1 cellular context compared by ENCODE assay signal in genomic region chr15:71747128-71748083, GRCh38.
TF ChIP-seq lines count a peak whose summit lies in the region.

No MANE protein-coding gene starts in this region.

TF ChIP-seq in HEK293, 187 proteins besides CTCF, POLR2A, EP300 and RAD21 (continued from another document):
- peak; percentile 27; the same call in 1 of the 2 replicates for TF ChIP-seq PATZ1 (tag by site-specific recombination; IDR thresholded peaks at IDR 0.05)
- peak; percentile 89; the same call in 1 of the 2 replicates for TF ChIP-seq ZNF324 (tag by site-specific recombination; IDR thresholded peaks at IDR 0.05)
- no peak for TF ChIP-seq ZNF791 (tag by site-specific recombination; IDR thresholded peaks at IDR 0.05)
- TF ChIP-seq ZIC2 (tag by site-specific recombination; IDR thresholded peaks at IDR 0.05) = peak; percentile 66
- TF ChIP-seq ZNF366 (tag by site-specific recombination; conservative IDR thresholded peaks at IDR 0.05) = peak; percentile 85
- no peak for TF ChIP-seq ZNF521 (tag by site-specific recombination; IDR thresholded peaks at IDR 0.05)
- TF ChIP-seq ZFP3 (tag by site-specific recombination; IDR thresholded peaks at IDR 0.05; ENCODE audit: low read depth) = no peak
- peak; percentile 55 for TF ChIP-seq KLF10 (tag by site-specific recombination; IDR thresholded peaks at IDR 0.05)
- no peak for TF ChIP-seq SP2 (tag by site-specific recombination; IDR thresholded peaks at IDR 0.05)
- peak; percentile 76 for TF ChIP-seq OSR2 (tag by site-specific recombination; IDR thresholded peaks at IDR 0.05)
- TF ChIP-seq SP7 (tag by site-specific recombination; IDR thresholded peaks at IDR 0.05) = peak; percentile 84
- no peak for TF ChIP-seq KLF9 (tag by site-specific recombination; IDR thresholded peaks at IDR 0.05; ENCODE audit: low read depth)
- no peak for TF ChIP-seq SETDB1 (IDR thresholded peaks at IDR 0.05; ENCODE audit: insufficient read length, low read length)
- TF ChIP-seq ZNF416 (tag by site-specific recombination; IDR thresholded peaks at IDR 0.05) = no peak
- no peak for TF ChIP-seq MEIS1 (CRISPR knock-in tag; IDR thresholded peaks at IDR 0.05; ENCODE audit: borderline replicate concordance)
- TF ChIP-seq ZNF341 (tag by site-specific recombination; IDR thresholded peaks at IDR 0.05; ENCODE audit: low read depth) = no peak
- no peak for TF ChIP-seq SALL2 (tag by site-specific recombination; IDR thresholded peaks at IDR 0.05; ENCODE audit: borderline replicate concordance)
- 0 out of 2 replicates have a peak, but pooled peaks have one; percentile 45 for TF ChIP-seq ZBTB10 (tag by site-specific recombination; IDR thresholded peaks at IDR 0.05)
- TF ChIP-seq ZNF155 (tag by site-specific recombination; IDR thresholded peaks at IDR 0.05) = no peak
- 0 out of 2 replicates have a peak, but pooled peaks have one; percentile 31 for TF ChIP-seq ZNF214 (tag by site-specific recombination; IDR thresholded peaks at IDR 0.05; ENCODE audit: borderline replicate concordance)
- TF ChIP-seq ZNF148 (tag by site-specific recombination; IDR thresholded peaks at IDR 0.05; ENCODE audit: borderline replicate concordance) = 0 out of 2 replicates have a peak, but pooled peaks have one; percentile 52
- TF ChIP-seq ZNF677 (tag by site-specific recombination; IDR thresholded peaks at IDR 0.05) = no peak
- no peak for TF ChIP-seq ZNF223 (tag by site-specific recombination; IDR thresholded peaks at IDR 0.05)
- TF ChIP-seq ZNF600 (tag by site-specific recombination; IDR thresholded peaks at IDR 0.05) = no peak
- TF ChIP-seq ZXDB (tag by site-specific recombination; IDR thresholded peaks at IDR 0.05) = peak; percentile 84
- TF ChIP-seq ZNF544 (tag by site-specific recombination; IDR thresholded peaks at IDR 0.05) = no peak
- TF ChIP-seq ZFHX2 (tag by site-specific recombination; conservative IDR thresholded peaks at IDR 0.05) = no peak
- TF ChIP-seq IKZF3 (tag by site-specific recombination; IDR thresholded peaks at IDR 0.05) = peak; percentile 63
- TF ChIP-seq ZSCAN4 (tag by site-specific recombination; IDR thresholded peaks at IDR 0.05) = peak; percentile 59
- no peak for TF ChIP-seq EGR2 (tag by site-specific recombination; IDR thresholded peaks at IDR 0.05; ENCODE audit: low read depth)
- TF ChIP-seq KLF1 (tag by site-specific recombination; IDR thresholded peaks at IDR 0.05) = no peak
- no peak for TF ChIP-seq PBX3 (CRISPR knock-in tag; IDR thresholded peaks at IDR 0.05)
- no peak for TF ChIP-seq MZF1 (tag by site-specific recombination; IDR thresholded peaks at IDR 0.05; ENCODE audit: borderline replicate concordance)
- TF ChIP-seq ZNF184 (tag by site-specific recombination; IDR thresholded peaks at IDR 0.05) = peak; percentile 94
- TF ChIP-seq ZNF175 (tag by site-specific recombination; IDR thresholded peaks at IDR 0.05) = no peak
- no peak for TF ChIP-seq ZNF16 (tag by site-specific recombination; IDR thresholded peaks at IDR 0.05; ENCODE audit: low read depth)
- TF ChIP-seq KLF17 (tag by site-specific recombination; IDR thresholded peaks at IDR 0.05) = 0 out of 2 replicates have a peak, but pooled peaks have one; percentile 55
- no peak for TF ChIP-seq ZNF211 (tag by site-specific recombination; IDR thresholded peaks at IDR 0.05; ENCODE audit: low read depth)
- TF ChIP-seq BCL11A (tag by site-specific recombination; IDR thresholded peaks at IDR 0.05; ENCODE audit: low read depth) = peak; percentile 94; the same call in 1 of the 2 replicates
- TF ChIP-seq ZNF654 (tag by site-specific recombination; IDR thresholded peaks at IDR 0.05; ENCODE audit: low read depth) = peak; percentile 27
- peak; percentile 71 for TF ChIP-seq ZNF398 (tag by site-specific recombination; IDR thresholded peaks at IDR 0.05)
- peak; percentile 97 for TF ChIP-seq ATF2 (tag by site-specific recombination; IDR thresholded peaks at IDR 0.05; ENCODE audit: low read depth)
- TF ChIP-seq RBAK (tag by site-specific recombination; IDR thresholded peaks at IDR 0.05) = no peak
- peak; percentile 100 for TF ChIP-seq GFI1B (tag by site-specific recombination; IDR thresholded peaks at IDR 0.05)
- TF ChIP-seq GLI2 (tag by site-specific recombination; IDR thresholded peaks at IDR 0.05; ENCODE audit: borderline replicate concordance, low read depth) = peak; percentile 69; the same call in 1 of the 2 replicates
- TF ChIP-seq ZNF2 (tag by site-specific recombination; IDR thresholded peaks at IDR 0.05) = peak; percentile 44; the same call in 1 of the 2 replicates
- TF ChIP-seq ZNF433 (tag by site-specific recombination; IDR thresholded peaks at IDR 0.05; ENCODE audit: low read depth) = no peak
- TF ChIP-seq ZNF843 (tag by site-specific recombination; IDR thresholded peaks at IDR 0.05) = peak; percentile 96
- TF ChIP-seq ZNF132 (tag by site-specific recombination; IDR thresholded peaks at IDR 0.05; ENCODE audit: borderline replicate concordance) = no peak
- TF ChIP-seq ZNF394 (tag by site-specific recombination; IDR thresholded peaks at IDR 0.05; ENCODE audit: borderline replicate concordance) = peak; percentile 62
- TF ChIP-seq ZNF423 (tag by site-specific recombination; IDR thresholded peaks at IDR 0.05) = 0 out of 2 replicates have a peak, but pooled peaks have one; percentile 6
